ENCODE assay signal across 24 cellular contexts in genomic region chr21:29430030-29430429, GRCh38.
DNase-seq lines count a peak whose midpoint lies in the region; ATAC-seq, FAIRE-seq and TF ChIP-seq lines count a peak whose summit lies in the region.
"Had no signal": no experiment of that assay in that cellular context is flagged by ENCODE, and none has a peak within 500 bp of the region (broad histone marks: within the 10 kb centered on the region; RNA-seq: fewer than 3 reads in every experiment).

No MANE protein-coding gene starts in this region.

- H3K9me1 ChIP-seq in K562 (ENCODE audit: control insufficient read depth, insufficient read depth, low read length), result no peaks in the 10 kb centered on the region

- H3K4me1 ChIP-seq in K562 (replicated peaks in 1 of 2; ENCODE audit: control insufficient read depth in 2 of 2, insufficient read depth in 2 of 2, low read length in 2 of 2), result 0 out of 5 replicates have a peak, but pooled peaks cover 0 to 9% of the 10 kb centered on the region in 2 experiments
- peaks cover 5% of the 10 kb centered on the region for H3K4me1 ChIP-seq in mesendoderm (ENCODE audit: control insufficient read depth, low read depth, low read length)
- H3K4me1 ChIP-seq in right atrium auricular region, result no peaks in the 10 kb centered on the region

- no peak overlapping the region for H2AK5ac ChIP-seq in mesendoderm (ENCODE audit: low read length)

- no peaks in the 10 kb centered on the region for H3K79me2 ChIP-seq in K562 (ENCODE audit: control insufficient read depth, insufficient read depth, low read length)
- H3K79me2 ChIP-seq in mesendoderm (ENCODE audit: control insufficient read depth, insufficient read depth, low read length), result no peaks in the 10 kb centered on the region

- H3K27me3 ChIP-seq in K562 (ENCODE audit: control insufficient read depth in 2 of 2, insufficient read depth in 2 of 2, low read length in 2 of 2) (no peaks in the 10 kb centered on the region), mesendoderm (ENCODE audit: insufficient read depth, low read length, poor library complexity) (no peaks in the 10 kb centered on the region), right atrium auricular region (no peaks in the 10 kb centered on the region)

- FAIRE-seq in K562 (lab: Jason Lieb, UNC), result no peak
- FAIRE-seq: A204.1, GM12892, GM18507, HTR-8/SVneo had no signal

- DNase-seq in NCI-H82 (lab: John Stamatoyannopoulos, UW) (peak; percentile 57), K562 (ENCODE audit: extremely low read depth in 1 of 4, low spot score in 3 of 4) (no peak), mesendoderm (no peak), nucleus accumbens (lab: John Stamatoyannopoulos, UW) (no peak), right atrium auricular region (ENCODE audit: low spot score) (no peak)
- DNase-seq: ACHN; AML-193; CD4-positive, alpha-beta T cell; DMS153; DMS79; GDM1; GOT3; H7; IMR-90; KBM-7 had no signal

- CTCF ChIA-PET in K562 (lab: Yijun Ruan, JAX; ENCODE audit: low intra/inter-chr PET ratio), result no interaction called here

- H2BK15ac ChIP-seq in mesendoderm (replicated peaks; ENCODE audit: low read depth), result no peak overlapping the region

- no peaks in the 10 kb centered on the region for H3K79me1 ChIP-seq in mesendoderm (ENCODE audit: low read length)

- H2AFZ ChIP-seq in K562 (ENCODE audit: low read depth, low read length), result no peak overlapping the region

- no peak overlapping the region for H2BK5ac ChIP-seq in mesendoderm (ENCODE audit: low read length)

- H4K20me1 ChIP-seq in K562 (replicated peaks; ENCODE audit: control insufficient read depth, insufficient read depth, low read length), result no peaks in the 10 kb centered on the region

- no peaks in the 10 kb centered on the region for H3K36me3 ChIP-seq in K562 (ENCODE audit: control insufficient read depth, insufficient read depth, low read length)
- H3K36me3 ChIP-seq in mesendoderm (ENCODE audit: control insufficient read depth, insufficient read depth, low read length), result no peaks in the 10 kb centered on the region
- H3K36me3 ChIP-seq in right atrium auricular region, result no peaks in the 10 kb centered on the region

- H4K5ac ChIP-seq in mesendoderm (ENCODE audit: low read length), result no peak overlapping the region

- H3K9me3 ChIP-seq in K562 (replicated peaks; ENCODE audit: control insufficient read depth, insufficient read depth, low read depth, low read length), result no peaks in the 10 kb centered on the region
- H3K9me3 ChIP-seq in right atrium auricular region, result no peaks in the 10 kb centered on the region
- H3K9me3 ChIP-seq: Caco-2 had no signal

- no peak overlapping the region for H3K23ac ChIP-seq in mesendoderm (ENCODE audit: low read length)

- TF ChIP-seq CTCF in K562 (IDR thresholded peaks at IDR 0.05 in 2 of 3, conservative IDR thresholded peaks at IDR 0.05 in 1 of 3; ENCODE audit: insufficient read depth in 2 of 3, low read depth in 1 of 3, low read length in 3 of 3) (no peak), right atrium auricular region (IDR thresholded peaks at IDR 0.05) (no peak)

- WGBS in K562 (ENCODE audit: insufficient coverage, low coverage, missing lambda C conversion rate), result 78% methylated on average over 4 of the region's 4 CpGs
- WGBS in mesendoderm (ENCODE audit: extremely low coverage, insufficient coverage, low lambda C conversion rate), result no CpG with 5 or more reads among the region's 4 CpGs

- intact Hi-C loops in K562 (cut with micrococcal nuclease), result no loop called here

- H3K9ac ChIP-seq in K562 (ENCODE audit: insufficient read depth in 1 of 2, low read depth in 2 of 2, low read length in 2 of 2) (no peak overlapping the region), mesendoderm (ENCODE audit: low read length) (no peak overlapping the region)

- no peak overlapping the region for H4K8ac ChIP-seq in mesendoderm (ENCODE audit: low read depth, low read length)

- H3K27ac ChIP-seq in K562 (ENCODE audit: extremely low read depth, low read depth, low read length), result no peak overlapping the region
- peak overlapping the region; percentile 72 for H3K27ac ChIP-seq in mesendoderm (ENCODE audit: low read depth, low read length)
- H3K27ac ChIP-seq in right atrium auricular region, result no peak overlapping the region
- H3K27ac ChIP-seq: C4-2B had no signal

- H3K4me3 ChIP-seq in K562 (no peak overlapping the region), mesendoderm (ENCODE audit: low read length) (no peak overlapping the region), right atrium auricular region (no peak overlapping the region)

- TF ChIP-seq POLR2A in K562 (conservative IDR thresholded peaks at IDR 0.05), result no peak

- POLR2A ChIA-PET in K562 (lab: Yijun Ruan, JAX), result interaction anchor here (0.6 kb wide), 1 partner anchor 25 kb away, joined by 3 read pairs; no protein-coding TSS in a partner anchor

- no peak overlapping the region for H3K4ac ChIP-seq in mesendoderm (ENCODE audit: low read depth, low read length)

- no peak overlapping the region for H3K18ac ChIP-seq in mesendoderm (ENCODE audit: low read length)

- H3K56ac ChIP-seq in mesendoderm (ENCODE audit: low read length), result no peak overlapping the region

- H3K4me2 ChIP-seq in K562 (ENCODE audit: insufficient read depth, low read length), result no peak overlapping the region
- H3K4me2 ChIP-seq in mesendoderm (ENCODE audit: low read length), result no peak overlapping the region

- no TSS peak for BruUV-seq in K562 (replicated peaks; lab: Mats Ljungman, UMichigan)

- in situ Hi-C loops in K562 (cut with MboI), result no loop called here

- no peak overlapping the region for H2BK120ac ChIP-seq in mesendoderm (ENCODE audit: low read depth, low read length)

- ATAC-seq in K562 (no peak), HG02763 (IDR thresholded peaks at IDR 0.05; ENCODE audit: unreplicated experiment) (no peak), GM19023 (IDR thresholded peaks at IDR 0.05; ENCODE audit: unreplicated experiment) (no peak)
- ATAC-seq: HCT116 had no signal

- no peak for TF ChIP-seq RAD21 in K562 (CRISPR knock-in tag; conservative IDR thresholded peaks at IDR 0.05 in 1 of 2, IDR thresholded peaks at IDR 0.05 in 1 of 2)

- TF ChIP-seq EP300 in K562 (IDR thresholded peaks at IDR 0.05; ENCODE audit: low read length), result no peak

TF ChIP-seq in K562, 482 proteins besides CTCF, POLR2A, EP300 and RAD21:
- TF ChIP-seq TBL1XR1 (IDR thresholded peaks at IDR 0.05; ENCODE audit: low read length in 2 of 2), result no peak
- peak; percentile 91 for TF ChIP-seq ZNF134 (CRISPR knock-in tag; conservative IDR thresholded peaks at IDR 0.05)
- TF ChIP-seq ELK1 (CRISPR knock-in tag; IDR thresholded peaks at IDR 0.05), result no peak
- TF ChIP-seq ZMIZ1 (IDR thresholded peaks at IDR 0.05; ENCODE audit: low read depth in 2 of 2, low read length in 2 of 2), result no peak
- peak; percentile 16 for TF ChIP-seq RBM25 (IDR thresholded peaks at IDR 0.05; ENCODE audit: low read depth, low read length, severe bottlenecking)
